ENCODE assay signal across 8 cellular contexts in the genomic region with DNA sequence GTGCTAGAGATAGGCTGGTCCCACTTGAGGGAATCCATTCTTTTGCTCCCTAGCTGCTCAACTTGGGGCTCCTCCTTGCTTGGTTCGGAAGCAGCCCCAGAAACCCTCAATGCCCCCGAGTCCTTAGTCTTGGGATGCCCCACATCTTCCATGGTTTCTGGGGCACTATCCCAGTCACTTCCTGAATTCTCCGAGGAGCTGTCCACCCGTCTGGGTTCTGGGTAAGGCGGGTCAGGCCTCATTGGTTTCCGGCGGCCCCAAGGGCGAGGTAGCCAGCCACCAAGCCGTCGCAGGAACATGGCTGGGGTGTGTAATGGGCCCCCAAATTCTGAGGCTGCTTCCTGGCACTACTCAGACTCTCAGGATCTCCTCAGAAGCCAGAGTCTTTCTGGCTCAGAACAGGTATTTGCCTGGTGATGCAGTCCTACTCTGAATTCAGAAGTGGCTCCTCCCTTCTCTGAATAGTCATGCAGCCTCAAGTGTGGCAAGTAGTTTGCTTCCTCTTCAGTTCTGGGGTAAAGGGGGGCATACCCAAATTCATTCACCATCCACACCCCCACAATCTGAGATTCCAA. TPM values are rescaled to one million over a fixed set of nuclear protein-coding genes. Genes with fewer than 3 reads are reported as not detected.
A peak's percentile ranks its signal among the peaks of the same experiment; 100 is the strongest.
DNase-seq lines count a peak whose midpoint lies in the region; ATAC-seq and TF ChIP-seq lines count a peak whose summit lies in the region.

No MANE protein-coding gene starts in this region.

- CTCF ChIA-PET in activated naive CD4-positive, alpha-beta T cell treated with anti-CD3 and anti-CD28 coated beads, Interleukin-2, amount 10 ng/mL, durations not matched to agents 7 days and 5 days (lab: Charles Lee), result interaction anchor here (0.8 to 1.0 kb wide), 2 partner anchors 171 to 259 kb away, joined by 3 read pairs; no protein-coding TSS in a partner anchor

- H3K27ac ChIP-seq in VCaP, result peak overlapping the region; percentile 78

- peaks cover 71% of the 10 kb centered on the region for H3K36me3 Mint-ChIP-seq in activated naive CD4-positive, alpha-beta T cell treated with anti-CD3 and anti-CD28 coated beads, Interleukin-2, amount 10 ng/mL, durations not matched to agents 7 days and 5 days
- H3K36me3 Mint-ChIP-seq in progenitor cell of endocrine pancreas (ENCODE audit: insufficient read depth), result peaks cover 7% of the 10 kb centered on the region

- H3K4me3 ChIP-seq in foreskin fibroblast (ENCODE audit: low read depth in 1 of 2, low read length in 2 of 2), result peak overlapping the region; percentile 82 to 83

- DNase-seq in activated naive CD4-positive, alpha-beta T cell treated with anti-CD3 and anti-CD28 coated beads, Interleukin-2, amount 10 ng/mL, durations not matched to agents 7 days and 5 days, result no peak
- no peak for DNase-seq in activated naive CD4-positive, alpha-beta T cell treated with anti-CD3 and anti-CD28 coated beads, Interleukin-2, amount 50 U/mL, for 16 hours
- DNase-seq in foreskin fibroblast (peak in 1 of 2 donors; percentile 61), progenitor cell of endocrine pancreas (ENCODE audit: low spot score, unreplicated experiment) (no peak), A172 (ENCODE audit: low spot score) (no peak), DMS153 (lab: John Stamatoyannopoulos, UW) (no peak)

- TF ChIP-seq CTCF in VCaP (conservative IDR thresholded peaks at IDR 0.05), result no peak
- no peak for TF ChIP-seq CTCF in foreskin fibroblast (IDR thresholded peaks at IDR 0.05; ENCODE audit: low read depth, low read length)
- TF ChIP-seq CTCF in progenitor cell of endocrine pancreas (IDR thresholded peaks at IDR 0.05; ENCODE audit: unreplicated experiment), result no peak

- H3K27ac Mint-ChIP-seq in activated naive CD4-positive, alpha-beta T cell treated with anti-CD3 and anti-CD28 coated beads, Interleukin-2, amount 10 ng/mL, durations not matched to agents 7 days and 5 days, result peak overlapping the region; percentile 92
- peak overlapping the region; percentile 96 for H3K27ac Mint-ChIP-seq in progenitor cell of endocrine pancreas

- ATAC-seq in GM19351 (IDR thresholded peaks at IDR 0.05; ENCODE audit: unreplicated experiment), result no peak

- H3K9me3 Mint-ChIP-seq in activated naive CD4-positive, alpha-beta T cell treated with anti-CD3 and anti-CD28 coated beads, Interleukin-2, amount 10 ng/mL, durations not matched to agents 7 days and 5 days, result no peaks in the 10 kb centered on the region
- no peaks in the 10 kb centered on the region for H3K9me3 Mint-ChIP-seq in progenitor cell of endocrine pancreas (ENCODE audit: low read depth)

- no peaks in the 10 kb centered on the region for H3K27me3 Mint-ChIP-seq in activated naive CD4-positive, alpha-beta T cell treated with anti-CD3 and anti-CD28 coated beads, Interleukin-2, amount 10 ng/mL, durations not matched to agents 7 days and 5 days
- H3K27me3 Mint-ChIP-seq in progenitor cell of endocrine pancreas, result no peaks in the 10 kb centered on the region

- H3K4me3 Mint-ChIP-seq in activated naive CD4-positive, alpha-beta T cell treated with anti-CD3 and anti-CD28 coated beads, Interleukin-2, amount 10 ng/mL, durations not matched to agents 7 days and 5 days, result peak overlapping the region; percentile 90
- peak overlapping the region; percentile 88 for H3K4me3 Mint-ChIP-seq in progenitor cell of endocrine pancreas (ENCODE audit: low read depth)

- H3K4me1 Mint-ChIP-seq in activated naive CD4-positive, alpha-beta T cell treated with anti-CD3 and anti-CD28 coated beads, Interleukin-2, amount 10 ng/mL, durations not matched to agents 7 days and 5 days, result peaks cover 91% of the 10 kb centered on the region
- peaks cover 63% of the 10 kb centered on the region for H3K4me1 Mint-ChIP-seq in progenitor cell of endocrine pancreas (ENCODE audit: low read depth)

RNA-seq across cellular contexts. Expression of gene C6orf47, which starts 0.8 kb away (rescaled TPM):
- 23.6 and 24.1 TPM in 2 replicates for total RNA-seq in progenitor cell of endocrine pancreas
- 15.9 and 22.0 TPM in 2 replicates for total RNA-seq in A172 (2014; rRNA removed; shearing (Covaris generic))

RNA-seq across cellular contexts. Expression of gene APOM, which starts 4.0 kb away (rescaled TPM):
- 7.1 and 7.5 TPM in 2 replicates for total RNA-seq in progenitor cell of endocrine pancreas
- 2.0 and 4.2 TPM in 2 replicates for total RNA-seq in A172 (2014; rRNA removed; shearing (Covaris generic))

RNA-seq across cellular contexts. Expression of gene GPANK1, which starts 5.1 kb away (rescaled TPM):
- total RNA-seq in progenitor cell of endocrine pancreas, result 15.2 and 18.0 TPM in 2 replicates
- total RNA-seq in A172 (2014; rRNA removed; shearing (Covaris generic)), result 9.5 and 13.2 TPM in 2 replicates

RNA-seq across cellular contexts. Expression of gene CSNK2B, which starts 6.1 kb away (rescaled TPM):
- total RNA-seq in progenitor cell of endocrine pancreas, result 163 and 165 TPM in 2 replicates
- 263 and 282 TPM in 2 replicates for total RNA-seq in A172 (2014; rRNA removed; shearing (Covaris generic))

RNA-seq across cellular contexts. Expression of gene BAG6, which starts 7.3 kb away (rescaled TPM):
- total RNA-seq in progenitor cell of endocrine pancreas, result 458 and 471 TPM in 2 replicates
- 176 and 186 TPM in 2 replicates for total RNA-seq in A172 (2014; rRNA removed; shearing (Covaris generic))
